ENCODE assay signal across 18 cellular contexts in genomic region chr7:88106430-88106829, GRCh38.
A peak's percentile ranks its signal among the peaks of the same experiment; 100 is the strongest.
DNase-seq lines count a peak whose midpoint lies in the region; ATAC-seq lines count a peak whose summit lies in the region.
"Had no signal": no experiment of that assay in that cellular context is flagged by ENCODE, and none has a peak within 500 bp of the region (broad histone marks: within the 10 kb centered on the region; RNA-seq: fewer than 3 reads in every experiment).

No MANE protein-coding gene starts in this region.

- H3K4me3 Mint-ChIP-seq in activated naive CD4-positive, alpha-beta T cell treated with anti-CD3 and anti-CD28 coated beads for 36 hours = no peak overlapping the region
- H3K4me3 Mint-ChIP-seq in T-helper 2 cell treated with Interferon-gamma antibody and Interleukin-4, amounts not matched to agents 5 μg/mL and 100 μg/mL, for 36 hours = peak overlapping the region; percentile 27
- H3K4me3 Mint-ChIP-seq: CD8-positive, alpha-beta memory T cell; IgD-negative memory B cell had no signal

- peak overlapping the region; percentile 1 for H3K27ac Mint-ChIP-seq in activated naive CD4-positive, alpha-beta T cell treated with anti-CD3 and anti-CD28 coated beads for 36 hours
- peak overlapping the region; percentile 6 for H3K27ac Mint-ChIP-seq in T-helper 2 cell treated with Interferon-gamma antibody and Interleukin-4, amounts not matched to agents 5 μg/mL and 100 μg/mL, for 36 hours
- H3K27ac Mint-ChIP-seq: CD8-positive, alpha-beta memory T cell had no signal

- H3K4me1 Mint-ChIP-seq in activated naive CD4-positive, alpha-beta T cell treated with anti-CD3 and anti-CD28 coated beads for 36 hours (ENCODE audit: low read depth) = peaks cover 6% of the 10 kb centered on the region
- peaks cover 8% of the 10 kb centered on the region for H3K4me1 Mint-ChIP-seq in T-helper 2 cell treated with Interferon-gamma antibody and Interleukin-4, amounts not matched to agents 5 μg/mL and 100 μg/mL, for 36 hours (ENCODE audit: low read depth)
- H3K4me1 Mint-ChIP-seq: IgD-negative memory B cell had no signal

- no peaks in the 10 kb centered on the region for H3K36me3 Mint-ChIP-seq in activated naive CD4-positive, alpha-beta T cell treated with anti-CD3 and anti-CD28 coated beads for 36 hours (ENCODE audit: low read depth)
- H3K36me3 Mint-ChIP-seq in T-helper 2 cell treated with Interferon-gamma antibody and Interleukin-4, amounts not matched to agents 5 μg/mL and 100 μg/mL, for 36 hours (ENCODE audit: low read depth) = no peaks in the 10 kb centered on the region
- H3K36me3 Mint-ChIP-seq: IgD-negative memory B cell had no signal

- no peaks in the 10 kb centered on the region for H3K9me3 Mint-ChIP-seq in activated naive CD4-positive, alpha-beta T cell treated with anti-CD3 and anti-CD28 coated beads for 36 hours
- no peaks in the 10 kb centered on the region for H3K9me3 Mint-ChIP-seq in T-helper 2 cell treated with Interferon-gamma antibody and Interleukin-4, amounts not matched to agents 5 μg/mL and 100 μg/mL, for 36 hours
- H3K9me3 Mint-ChIP-seq: CD8-positive, alpha-beta memory T cell; IgD-negative memory B cell had no signal

- peak; percentile 71 to 81 for ATAC-seq in activated CD4-positive, CD25-positive, alpha-beta regulatory T cell treated with anti-CD3 and anti-CD28 coated beads, Interleukin-2, amount 50 U/mL, for 24 hours
- ATAC-seq in GM21737 (IDR thresholded peaks at IDR 0.05; ENCODE audit: unreplicated experiment) = no peak

- intact Hi-C loops in activated naive CD4-positive, alpha-beta T cell treated with anti-CD3 and anti-CD28 coated beads for 36 hours (cut with micrococcal nuclease) = loop anchor here (5.0 kb wide), 1 partner anchor 174 kb away; the partner anchor contains the start of gene ADAM22

- no peak for DNase-seq in activated CD4-positive, CD25-positive, alpha-beta regulatory T cell treated with anti-CD3 and anti-CD28 coated beads, Interleukin-2, amount 50 U/mL, for 72 hours
- peak; percentile 30 for DNase-seq in activated naive CD4-positive, alpha-beta T cell treated with anti-CD3 and anti-CD28 coated beads for 36 hours
- DNase-seq in activated naive CD4-positive, alpha-beta T cell (lab: John Stamatoyannopoulos, UW) = no peak
- no peak for DNase-seq in T-helper 2 cell treated with Interferon-gamma antibody and Interleukin-4, amounts not matched to agents 5 μg/mL and 100 μg/mL, for 36 hours (ENCODE audit: low spot score)
- peak; percentile 45 for DNase-seq in stimulated activated CD8-positive, alpha-beta memory T cell treated with anti-CD3 and anti-CD28 coated beads, Interleukin-4, amount 100 ng/mL, for 48 hours
- DNase-seq in NCI-H1092 treated with DMSO at 0.1 percent for 48 hours (lab: John Stamatoyannopoulos, UW) = no peak
- DNase-seq: 8988T; CD8-positive, alpha-beta memory T cell; GF-D8; HCEC 1CT; MV-4-11; NCI-H2227 treated with DMSO at 0.1 percent for 48 hours; NCI-H526 treated with DMSO at 0.1 percent for 48 hours; NK-92 treated with Interleukin-12 subunit alpha and Interleukin-12 subunit beta, amount 100 ng/mL, for 24 hours; OCI-M1 had no signal

- CTCF ChIA-PET in activated naive CD4-positive, alpha-beta T cell treated with anti-CD3 and anti-CD28 coated beads for 36 hours (lab: Charles Lee) = no interaction called here

- H3K27me3 Mint-ChIP-seq in activated naive CD4-positive, alpha-beta T cell treated with anti-CD3 and anti-CD28 coated beads for 36 hours (ENCODE audit: low read depth) = no peaks in the 10 kb centered on the region
- no peaks in the 10 kb centered on the region for H3K27me3 Mint-ChIP-seq in T-helper 2 cell treated with Interferon-gamma antibody and Interleukin-4, amounts not matched to agents 5 μg/mL and 100 μg/mL, for 36 hours (ENCODE audit: low read depth)
- H3K27me3 Mint-ChIP-seq: IgD-negative memory B cell had no signal

Comparison
In these comparisons a context has a peak if more than half of its experiments do, and no peak if none do; other contexts are left out.
1. DNase-seq: peak in activated naive CD4-positive, alpha-beta T cell treated with anti-CD3 and anti-CD28 coated beads for 36 hours (single experiment) and stimulated activated CD8-positive, alpha-beta memory T cell treated with anti-CD3 and anti-CD28 coated beads, Interleukin-4, amount 100 ng/mL, for 48 hours (single experiment); none in activated CD4-positive, CD25-positive, alpha-beta regulatory T cell treated with anti-CD3 and anti-CD28 coated beads, Interleukin-2, amount 50 U/mL, for 72 hours (single experiment), activated naive CD4-positive, alpha-beta T cell (0 of 4), T-helper 2 cell treated with Interferon-gamma antibody and Interleukin-4, amounts not matched to agents 5 μg/mL and 100 μg/mL, for 36 hours (single experiment) and NCI-H1092 treated with DMSO at 0.1 percent for 48 hours (single experiment).